In genomic region chrX:115364625-115365024, GRCh38 we compare ENCODE assay signal across 21 cellular contexts.
DNase-seq lines count a peak whose midpoint lies in the region; ATAC-seq and TF ChIP-seq lines count a peak whose summit lies in the region.
"Had no signal": no experiment of that assay in that cellular context is flagged by ENCODE, and none has a peak within 500 bp of the region (broad histone marks: within the 10 kb centered on the region; RNA-seq: fewer than 3 reads in every experiment).

No MANE protein-coding gene starts in this region.

- TF ChIP-seq CTCF in type B pancreatic cell (conservative IDR thresholded peaks at IDR 0.05) (no peak), upper lobe of left lung (IDR thresholded peaks at IDR 0.05) (no peak)

- DNase-seq in NCI-H748 (lab: John Stamatoyannopoulos, UW; ENCODE audit: unreplicated experiment) (peak; percentile 45), NCI-H748 treated with DMSO at 0.1 percent for 48 hours (lab: John Stamatoyannopoulos, UW) (no peak), NCI-H226 (peak; percentile 8), fibroblast of gingiva (ENCODE audit: low read depth) (peak; percentile 14), type B pancreatic cell (ENCODE audit: extremely low spot score, unreplicated experiment) (no peak), upper lobe of left lung (no peak)
- DNase-seq in activated CD4-positive, CD25-positive, alpha-beta regulatory T cell (lab: John Stamatoyannopoulos, UW) = no peak
- DNase-seq: activated CD4-positive, alpha-beta T cell treated with anti-CD3 and anti-CD28 coated beads for 36 hours; activated gamma-delta T cell treated with Interleukin-2 at 50 U/mL for 16 hours; activated T-cell treated with anti-CD3 and anti-CD28 coated beads, Interleukin-2, amount 50 U/mL, for 1 hour; adrenal gland; Kasumi-1; mammary epithelial cell; NCI-H1930; NCI-H526 treated with DMSO at 0.1 percent for 48 hours; nucleus accumbens; stimulated activated CD4-positive, alpha-beta T cell treated with anti-CD3 and anti-CD28 coated beads, Interleukin-1b, Interleukin-23, amount 100 ng/mL, for 48 hours; T-helper 2 cell had no signal

- H3K9me3 Mint-ChIP-seq in type B pancreatic cell = no peaks in the 10 kb centered on the region
- H3K9me3 Mint-ChIP-seq: dendritic cell treated with granulocyte-macrophage colony-stimulating factor and Interleukin-4, amounts not matched to agents 40 ng/mL and 50 ng/mL, for 4 days had no signal

- H3K27me3 Mint-ChIP-seq in type B pancreatic cell = no peaks in the 10 kb centered on the region
- H3K27me3 Mint-ChIP-seq: dendritic cell treated with granulocyte-macrophage colony-stimulating factor and Interleukin-4, amounts not matched to agents 40 ng/mL and 50 ng/mL, for 4 days had no signal

- TF ChIP-seq EP300 in upper lobe of left lung (IDR thresholded peaks at IDR 0.05) = no peak

- H3K4me3 ChIP-seq in upper lobe of left lung = no peak overlapping the region
- H3K4me3 ChIP-seq: adrenal gland; BLaER1 treated with 17β-estradiol and CSF1 and Interleukin-3, amounts not matched to agents 10 nM and 100 nM had no signal

- H3K27me3 ChIP-seq in upper lobe of left lung = no peaks in the 10 kb centered on the region

- H3K27ac Mint-ChIP-seq in type B pancreatic cell = peak overlapping the region; percentile 52
- H3K27ac Mint-ChIP-seq: activated CD4-positive, alpha-beta T cell treated with anti-CD3 and anti-CD28 coated beads for 36 hours; dendritic cell treated with granulocyte-macrophage colony-stimulating factor and Interleukin-4, amounts not matched to agents 40 ng/mL and 50 ng/mL, for 4 days had no signal

- H3K27ac ChIP-seq in upper lobe of left lung = no peak overlapping the region
- H3K27ac ChIP-seq: adrenal gland; BLaER1 treated with 17β-estradiol and CSF1 and Interleukin-3, amounts not matched to agents 10 nM and 100 nM had no signal

- no peak for ATAC-seq in upper lobe of left lung (ENCODE audit: low FRiP score in 2 of 2)
- ATAC-seq: activated CD4-positive, alpha-beta T cell treated with anti-CD3 and anti-CD28 coated beads for 36 hours; SK-N-SH treated with all-trans-retinoic acid at 6 μM for 48 hours had no signal

- peaks cover 46% of the 10 kb centered on the region for H3K4me1 Mint-ChIP-seq in type B pancreatic cell (ENCODE audit: unreplicated experiment)

- H3K36me3 Mint-ChIP-seq in type B pancreatic cell = no peaks in the 10 kb centered on the region

- no peak for TF ChIP-seq POLR2A in upper lobe of left lung (IDR thresholded peaks at IDR 0.05)

- peak overlapping the region; percentile 9 for H3K4me3 Mint-ChIP-seq in type B pancreatic cell
- H3K4me3 Mint-ChIP-seq: activated CD4-positive, alpha-beta T cell treated with anti-CD3 and anti-CD28 coated beads for 36 hours; dendritic cell treated with granulocyte-macrophage colony-stimulating factor and Interleukin-4, amounts not matched to agents 40 ng/mL and 50 ng/mL, for 4 days had no signal

- H3K36me3 ChIP-seq in upper lobe of left lung = no peaks in the 10 kb centered on the region
- H3K36me3 ChIP-seq: adrenal gland; BLaER1 treated with 17β-estradiol and CSF1 and Interleukin-3, amounts not matched to agents 10 nM and 100 nM had no signal

- no peaks in the 10 kb centered on the region for H3K4me1 ChIP-seq in upper lobe of left lung
- H3K4me1 ChIP-seq: adrenal gland had no signal

- H3K9me3 ChIP-seq in upper lobe of left lung = no peaks in the 10 kb centered on the region
- H3K9me3 ChIP-seq: adrenal gland had no signal

Comparison
In these comparisons a context has a peak if more than half of its experiments do, and no peak if none do; other contexts are left out.
1. DNase-seq: peak in NCI-H748 (single experiment), NCI-H226 (single experiment) and fibroblast of gingiva (single experiment); none in NCI-H748 treated with DMSO at 0.1 percent for 48 hours (single experiment), type B pancreatic cell (single experiment), activated CD4-positive, CD25-positive, alpha-beta regulatory T cell (0 of 4) and upper lobe of left lung (0 of 2).